ENCODE assay signal across 10 cellular contexts in genomic region chr11:112227471-112227870, GRCh38. TPM values are rescaled to one million over a fixed set of nuclear protein-coding genes. Genes with fewer than 3 reads are reported as not detected.
DNase-seq lines count a peak whose midpoint lies in the region; ATAC-seq and TF ChIP-seq lines count a peak whose summit lies in the region.
"Had no signal": no experiment of that assay in that cellular context is flagged by ENCODE, and none has a peak within 500 bp of the region (broad histone marks: within the 10 kb centered on the region; RNA-seq: fewer than 3 reads in every experiment).

No MANE protein-coding gene starts in this region.

- no peak for TF ChIP-seq CTCF in esophagus muscularis mucosa (IDR thresholded peaks at IDR 0.05)
- no peak for TF ChIP-seq CTCF in psoas muscle (IDR thresholded peaks at IDR 0.05)

- in situ Hi-C loops in G401 (cut with HindIII; ENCODE audit: low sequenced_read_pairs): no loop called here

- H3K27me3 ChIP-seq in esophagus muscularis mucosa: no peaks in the 10 kb centered on the region
- no peaks in the 10 kb centered on the region for H3K27me3 ChIP-seq in psoas muscle (ENCODE audit: insufficient read depth in 3 of 3, low read length in 2 of 3)

- H3K9ac ChIP-seq in SK-N-MC (ENCODE audit: insufficient read length): peak overlapping the region; percentile 96

- H3K9me3 ChIP-seq in SK-N-MC (ENCODE audit: low read depth, low read length) (no peaks in the 10 kb centered on the region), esophagus muscularis mucosa (no peaks in the 10 kb centered on the region), psoas muscle (no peaks in the 10 kb centered on the region)

- H3K4me1 ChIP-seq in esophagus muscularis mucosa (peaks cover 10 to 20% (median 19%) of the 10 kb centered on the region in 4 donors), psoas muscle (peaks cover 14% of the 10 kb centered on the region)

- WGBS in esophagus muscularis mucosa: 66% methylated on average over 4 of the region's 4 CpGs
- 61 to 76% (median 75%) methylated on average over 4 of the region's 4 CpGs for WGBS in psoas muscle, 3 donors

- TF ChIP-seq EP300 in esophagus muscularis mucosa (IDR thresholded peaks at IDR 0.05): no peak

- peak overlapping the region; percentile 99 for H3K4me3 ChIP-seq in SK-N-MC
- H3K4me3 ChIP-seq in esophagus muscularis mucosa: peak overlapping the region; percentile 74 to 97 (median 76)
- H3K4me3 ChIP-seq in psoas muscle: peak overlapping the region; percentile 72

- TF ChIP-seq POLR2A in esophagus muscularis mucosa (IDR thresholded peaks at IDR 0.05; ENCODE audit: low read depth): no peak

- peak in 2 of 4 donors; percentile 57 to 62 for ATAC-seq in psoas muscle
- no peak for ATAC-seq in GM18909 (IDR thresholded peaks at IDR 0.05; ENCODE audit: poor library complexity, unreplicated experiment)
- ATAC-seq in HG03280 (IDR thresholded peaks at IDR 0.05; ENCODE audit: unreplicated experiment): no peak

- intact Hi-C loops in esophagus muscularis mucosa (cut with DNase I) (no loop called here), psoas muscle (cut with DNase I) (loop anchor here in 1 of 2 donors (10.0 kb wide), 1 partner anchor 1067 kb away; no protein-coding TSS in a partner anchor), cardiac septum (cut with DNase I) (no loop called here)

- peak; percentile 32 for DNase-seq in G401 (ENCODE audit: low spot score)
- no peak for DNase-seq in SK-N-MC (ENCODE audit: low read depth, low spot score)
- DNase-seq in esophagus muscularis mucosa (ENCODE audit: extremely low spot score): no peak
- DNase-seq in psoas muscle: no peak
- DNase-seq in NCI-H446 (lab: John Stamatoyannopoulos, UW): no peak
- DNase-seq in cardiac septum (ENCODE audit: low spot score): no peak

- H3K27ac ChIP-seq in SK-N-MC (no peak overlapping the region), esophagus muscularis mucosa (replicated peaks in 1 of 4) (peak overlapping the region; percentile 93 to 97 (median 94)), psoas muscle (peak overlapping the region; percentile 99)

- H3K36me3 ChIP-seq in SK-N-MC (ENCODE audit: insufficient read depth, low read length): peaks cover 34% of the 10 kb centered on the region
- H3K36me3 ChIP-seq in esophagus muscularis mucosa: peaks cover 14 to 38% (median 35%) of the 10 kb centered on the region in 4 donors
- H3K36me3 ChIP-seq in psoas muscle (ENCODE audit: insufficient read depth in 1 of 2, low read depth in 1 of 2): peaks cover 4 to 51% of the 10 kb centered on the region in 2 donors

RNA-seq across cellular contexts. Expression of gene PTS, which starts 1.2 kb away (rescaled TPM):
- 33.1 and 54.6 TPM in 2 replicates for total RNA-seq in G401 (2014; rRNA removed; shearing (Covaris generic))
- total RNA-seq in esophagus muscularis mucosa: 10 to 100 TPM; 22.2 to 45.3 (median 28.5) TPM
- total RNA-seq in psoas muscle: 10 to 100 TPM; 26.5 to 47.8 (median 43.7) TPM
- polyA plus RNA-seq in psoas muscle: 10 to 100 TPM; 59.0 to 83.6 (median 71.6) TPM
- total RNA-seq in cardiac septum: 33.0 TPM

RNA-seq across cellular contexts. Expression of gene PLET1, which starts 33.2 kb away (rescaled TPM):
- total RNA-seq in G401 (2014; rRNA removed; shearing (Covaris generic)): not detected in 2 replicates
- not detected for total RNA-seq in esophagus muscularis mucosa
- not detected for total RNA-seq in psoas muscle
- polyA plus RNA-seq in psoas muscle: not detected
- total RNA-seq in cardiac septum: not detected
- total RNA-seq: HT1080, left lobe of liver had no signal

RNA-seq across cellular contexts. Expression of gene BCO2, which starts 52.2 kb away (rescaled TPM):
- total RNA-seq in G401 (2014; rRNA removed; shearing (Covaris generic)): 1.1 TPM in 1 of 2 replicates, not detected in the other
- total RNA-seq in esophagus muscularis mucosa: 10 to 100 TPM in 1 of 4 donors, 1 to 10 TPM in 3; 1.4 to 11.6 (median 3.1) TPM
- total RNA-seq in psoas muscle: 10 to 100 TPM in 2 of 4 donors, 1 to 10 TPM in 2; 4.7 to 42.4 (median 19.2) TPM
- 1 to 10 TPM; 3.5 to 5.7 (median 5.2) TPM for polyA plus RNA-seq in psoas muscle
- 67.8 TPM for total RNA-seq in cardiac septum
